Comparison of ENCODE assay signal across 19 cellular contexts in the genomic region with DNA sequence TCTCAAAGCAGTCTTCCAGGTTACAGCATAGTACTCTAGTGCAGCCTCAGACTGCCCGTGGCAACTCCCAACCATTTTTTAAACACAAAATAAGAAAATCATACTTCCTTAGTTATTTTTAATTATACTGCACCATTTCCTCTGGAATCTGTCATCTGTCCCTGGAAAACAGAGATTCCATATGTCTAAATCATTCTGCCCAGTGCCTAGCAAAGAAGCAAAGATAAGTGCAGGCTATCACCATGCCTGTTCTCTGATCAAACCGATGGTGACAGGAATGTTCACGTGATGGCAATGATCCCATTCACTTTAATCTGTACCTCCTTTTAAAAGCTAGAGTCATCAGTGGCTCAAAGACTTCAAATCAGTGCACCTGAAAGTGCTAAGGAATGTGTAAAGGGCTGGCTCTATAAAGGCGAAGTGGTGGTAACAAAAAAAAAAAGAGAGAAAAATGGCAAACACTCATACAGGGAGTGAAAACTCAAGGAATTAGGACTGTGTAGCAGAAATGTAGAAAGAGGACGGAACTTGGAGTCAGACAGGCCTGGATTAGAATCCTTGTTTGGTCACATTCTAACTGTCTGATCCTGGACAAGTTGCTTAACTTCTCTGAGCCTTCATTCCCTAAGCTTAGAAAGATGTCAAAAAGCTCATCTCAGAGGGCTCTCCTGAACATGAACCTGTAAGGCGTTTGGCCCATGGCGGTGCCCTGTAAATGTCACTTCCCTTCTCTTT. TPM values are rescaled to one million over a fixed set of nuclear protein-coding genes. Genes with fewer than 3 reads are reported as not detected.
DNase-seq lines count a peak whose midpoint lies in the region; ATAC-seq and TF ChIP-seq lines count a peak whose summit lies in the region.
"Had no signal": no experiment of that assay in that cellular context is flagged by ENCODE, and none has a peak within 500 bp of the region (broad histone marks: within the 10 kb centered on the region; RNA-seq: fewer than 3 reads in every experiment).

No MANE protein-coding gene starts in this region.

- H3K4me1 Mint-ChIP-seq in osteocyte (ENCODE audit: unreplicated experiment): peaks cover 84% of the 10 kb centered on the region
- H3K4me1 Mint-ChIP-seq in activated CD4-positive, alpha-beta memory T cell treated with anti-CD3 and anti-CD28 coated beads for 36 hours (ENCODE audit: low read depth): peaks cover 10% of the 10 kb centered on the region

- no peak for TF ChIP-seq EP300 in upper lobe of left lung (IDR thresholded peaks at IDR 0.05)

- H3K27ac ChIP-seq in ACC112 (ENCODE audit: low read depth, low read length) (peak overlapping the region; percentile 67), upper lobe of left lung (no peak overlapping the region)
- H3K27ac ChIP-seq: prostate gland had no signal

- no peak overlapping the region for H2AFZ ChIP-seq in ACC112 (ENCODE audit: low read length, unreplicated experiment)

- 0 out of 2 replicates have a peak overlapping the region, but pooled peaks have one; percentile 2 for H3K4me3 ChIP-seq in ACC112 (ENCODE audit: low read depth, low read length)
- no peak overlapping the region for H3K4me3 ChIP-seq in upper lobe of left lung
- H3K4me3 ChIP-seq: MG63, prostate gland, stomach had no signal

- peaks cover 69% of the 10 kb centered on the region for H3K79me2 ChIP-seq in ACC112 (ENCODE audit: control insufficient read depth, insufficient read depth, low read length, unreplicated experiment)

- no peaks in the 10 kb centered on the region for H3K9me3 ChIP-seq in upper lobe of left lung
- H3K9me3 ChIP-seq: MG63, prostate gland, stomach had no signal

- no peak for TF ChIP-seq CTCF in osteocyte (IDR thresholded peaks at IDR 0.05)
- TF ChIP-seq CTCF in upper lobe of left lung (IDR thresholded peaks at IDR 0.05): no peak

- DNase-seq in M059J (ENCODE audit: low read depth) (peak; percentile 19), dermis blood vessel endothelial cell (peak; percentile 42), osteocyte (ENCODE audit: extremely low spot score, unreplicated experiment) (no peak), upper lobe of left lung (no peak), hippocampal formation (lab: John Stamatoyannopoulos, UW) (no peak), NCI-H2029 treated with DMSO at 0.1 percent for 48 hours (lab: John Stamatoyannopoulos, UW) (no peak)
- DNase-seq in activated CD4-positive, alpha-beta memory T cell treated with anti-CD3 and anti-CD28 coated beads for 36 hours: no peak
- DNase-seq: activated CD4-positive, CD25-positive, alpha-beta regulatory T cell treated with anti-CD3 and anti-CD28 coated beads, Interleukin-2, amount 50 U/mL, for 72 hours; left cardiac atrium; MG63; NCI-H1436 treated with DMSO at 0.1 percent for 48 hours; NCI-H2171; NCI-H524 treated with DMSO at 0.1 percent for 48 hours; nephron progenitor cell; stimulated activated CD4-positive, alpha-beta T cell treated with anti-CD3 and anti-CD28 coated beads, Interleukin-4, amount 100 ng/mL, for 24 hours; stomach had no signal

- H3K36me3 ChIP-seq in ACC112 (ENCODE audit: insufficient read depth, low read length): 0 out of 2 replicates have a peak, but pooled peaks cover 12% of the 10 kb centered on the region
- H3K36me3 ChIP-seq in upper lobe of left lung: no peaks in the 10 kb centered on the region
- H3K36me3 ChIP-seq: prostate gland, stomach had no signal

- no peaks in the 10 kb centered on the region for H3K27me3 Mint-ChIP-seq in osteocyte (ENCODE audit: unreplicated experiment)
- H3K27me3 Mint-ChIP-seq in activated CD4-positive, alpha-beta memory T cell treated with anti-CD3 and anti-CD28 coated beads for 36 hours: peaks cover 31% of the 10 kb centered on the region

- WGBS in upper lobe of left lung, 2 donors: 74 to 75% methylated on average over 7 of the region's 7 CpGs

- intact Hi-C loops in activated CD4-positive, alpha-beta memory T cell treated with anti-CD3 and anti-CD28 coated beads for 36 hours (cut with micrococcal nuclease): loop anchor here (10.0 kb wide), 1 partner anchor 616 kb away; no protein-coding TSS in a partner anchor

- H3K4me3 Mint-ChIP-seq in osteocyte (ENCODE audit: unreplicated experiment): no peak overlapping the region
- no peak overlapping the region for H3K4me3 Mint-ChIP-seq in activated CD4-positive, alpha-beta memory T cell treated with anti-CD3 and anti-CD28 coated beads for 36 hours
- H3K4me3 Mint-ChIP-seq: IgD-negative memory B cell, nephron progenitor cell had no signal

- no peak for TF ChIP-seq POLR2A in upper lobe of left lung (IDR thresholded peaks at IDR 0.05)

- H3K36me3 Mint-ChIP-seq in osteocyte (ENCODE audit: unreplicated experiment): peaks cover 9% of the 10 kb centered on the region
- H3K36me3 Mint-ChIP-seq in activated CD4-positive, alpha-beta memory T cell treated with anti-CD3 and anti-CD28 coated beads for 36 hours: no peaks in the 10 kb centered on the region
- H3K36me3 Mint-ChIP-seq: IgD-negative memory B cell had no signal

- POLR2A ChIA-PET in activated CD4-positive, alpha-beta memory T cell treated with anti-CD3 and anti-CD28 coated beads for 36 hours (lab: Charles Lee): no interaction called here

- ATAC-seq in upper lobe of left lung (ENCODE audit: low FRiP score in 2 of 2): no peak
- ATAC-seq: left cardiac atrium had no signal

- no peaks in the 10 kb centered on the region for H3K27me3 ChIP-seq in ACC112 (ENCODE audit: insufficient read depth, low read length)
- no peaks in the 10 kb centered on the region for H3K27me3 ChIP-seq in upper lobe of left lung
- H3K27me3 ChIP-seq: MG63, stomach had no signal

- peak overlapping the region; percentile 90 for H3K27ac Mint-ChIP-seq in osteocyte (ENCODE audit: unreplicated experiment)
- H3K27ac Mint-ChIP-seq in activated CD4-positive, alpha-beta memory T cell treated with anti-CD3 and anti-CD28 coated beads for 36 hours: no peak overlapping the region
- H3K27ac Mint-ChIP-seq: IgD-negative memory B cell, nephron progenitor cell had no signal

- CTCF ChIA-PET in activated CD4-positive, alpha-beta memory T cell treated with anti-CD3 and anti-CD28 coated beads for 36 hours (lab: Charles Lee): no interaction called here

- H3K9me3 Mint-ChIP-seq in osteocyte (ENCODE audit: unreplicated experiment): no peaks in the 10 kb centered on the region
- H3K9me3 Mint-ChIP-seq in activated CD4-positive, alpha-beta memory T cell treated with anti-CD3 and anti-CD28 coated beads for 36 hours: peaks cover 4% of the 10 kb centered on the region

- H3K4me1 ChIP-seq in ACC112 (ENCODE audit: control insufficient read depth, insufficient read depth, low read length, unreplicated experiment): peaks cover 79% of the 10 kb centered on the region
- H3K4me1 ChIP-seq in upper lobe of left lung: peaks cover 0 to 9% (median 2%) of the 10 kb centered on the region in 4 donors
- H3K4me1 ChIP-seq: prostate gland had no signal

RNA-seq across cellular contexts. Expression of a gene that starts 9.9 kb away (rescaled TPM):
- 78.3 and 110 TPM in 2 replicates for total RNA-seq in M059J (2014; rRNA removed; shearing (Covaris generic))
- total RNA-seq in dermis blood vessel endothelial cell (148 and 234 TPM in 2 replicates), osteocyte (412 and 526 TPM in 2 replicates), upper lobe of left lung (100 to 1,000 TPM; 103 to 249 (median 162) TPM)
- not detected for total RNA-seq in activated CD4-positive, alpha-beta memory T cell treated with anti-CD3 and anti-CD28 coated beads for 36 hours

Comparison
In these comparisons a context has a peak if more than half of its experiments do, and no peak if none do; other contexts are left out.
1. DNase-seq: peak in M059J (single experiment) and dermis blood vessel endothelial cell (single experiment); none in osteocyte (single experiment), upper lobe of left lung (0 of 2), hippocampal formation (0 of 2), NCI-H2029 treated with DMSO at 0.1 percent for 48 hours (single experiment) and activated CD4-positive, alpha-beta memory T cell treated with anti-CD3 and anti-CD28 coated beads for 36 hours (single experiment).
2. RNA of a gene that starts 9.9 kb away (total RNA-seq): 412 to 526 TPM in osteocyte, 103 to 249 TPM in upper lobe of left lung, 148 to 234 TPM in dermis blood vessel endothelial cell and 78.3 to 110 TPM in M059J; not detected in activated CD4-positive, alpha-beta memory T cell treated with anti-CD3 and anti-CD28 coated beads for 36 hours; every median in the first group is over 10 times any median in the second.